ENCODE assay signal across 2 cellular contexts in the genomic region with DNA sequence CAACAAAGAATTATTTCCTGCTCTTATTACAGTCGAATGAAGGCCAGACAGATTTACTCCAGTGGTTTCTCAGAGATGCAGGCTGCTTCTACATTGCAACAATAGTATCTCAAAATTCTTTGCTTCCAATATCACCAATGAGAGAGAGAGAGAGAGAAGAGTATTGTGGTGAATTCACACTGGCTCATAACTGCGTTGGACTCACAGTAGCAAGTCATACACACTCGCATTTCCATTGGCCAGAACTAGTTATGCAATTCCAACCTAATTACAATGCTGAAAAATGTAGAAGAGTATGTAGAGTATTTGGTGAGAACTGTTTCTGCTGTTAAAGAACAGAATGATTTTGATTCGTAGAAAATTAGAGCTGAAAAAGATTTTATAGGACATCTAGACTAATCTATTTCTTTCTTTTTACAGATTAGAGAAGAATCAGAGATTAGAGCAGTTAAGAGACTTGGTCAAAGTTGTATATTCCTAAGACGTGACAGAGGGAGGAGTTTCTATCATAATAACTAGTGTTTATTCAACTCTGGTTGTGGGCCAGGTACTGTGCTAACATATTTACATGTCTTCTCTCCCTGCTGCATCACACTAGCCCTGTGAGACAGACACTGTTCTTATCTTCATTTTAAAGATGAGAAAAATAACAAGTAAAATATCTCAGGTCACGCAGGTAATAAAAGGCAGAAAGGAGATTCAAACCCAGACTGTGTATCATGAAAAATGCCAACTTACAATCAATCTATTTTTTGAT.
TF ChIP-seq lines count a peak whose summit lies in the region.

No MANE protein-coding gene starts in this region.

TF ChIP-seq in A549, 52 proteins besides CTCF, POLR2A, EP300 and RAD21 (continued from another document):
- TF ChIP-seq, protein P1, sequence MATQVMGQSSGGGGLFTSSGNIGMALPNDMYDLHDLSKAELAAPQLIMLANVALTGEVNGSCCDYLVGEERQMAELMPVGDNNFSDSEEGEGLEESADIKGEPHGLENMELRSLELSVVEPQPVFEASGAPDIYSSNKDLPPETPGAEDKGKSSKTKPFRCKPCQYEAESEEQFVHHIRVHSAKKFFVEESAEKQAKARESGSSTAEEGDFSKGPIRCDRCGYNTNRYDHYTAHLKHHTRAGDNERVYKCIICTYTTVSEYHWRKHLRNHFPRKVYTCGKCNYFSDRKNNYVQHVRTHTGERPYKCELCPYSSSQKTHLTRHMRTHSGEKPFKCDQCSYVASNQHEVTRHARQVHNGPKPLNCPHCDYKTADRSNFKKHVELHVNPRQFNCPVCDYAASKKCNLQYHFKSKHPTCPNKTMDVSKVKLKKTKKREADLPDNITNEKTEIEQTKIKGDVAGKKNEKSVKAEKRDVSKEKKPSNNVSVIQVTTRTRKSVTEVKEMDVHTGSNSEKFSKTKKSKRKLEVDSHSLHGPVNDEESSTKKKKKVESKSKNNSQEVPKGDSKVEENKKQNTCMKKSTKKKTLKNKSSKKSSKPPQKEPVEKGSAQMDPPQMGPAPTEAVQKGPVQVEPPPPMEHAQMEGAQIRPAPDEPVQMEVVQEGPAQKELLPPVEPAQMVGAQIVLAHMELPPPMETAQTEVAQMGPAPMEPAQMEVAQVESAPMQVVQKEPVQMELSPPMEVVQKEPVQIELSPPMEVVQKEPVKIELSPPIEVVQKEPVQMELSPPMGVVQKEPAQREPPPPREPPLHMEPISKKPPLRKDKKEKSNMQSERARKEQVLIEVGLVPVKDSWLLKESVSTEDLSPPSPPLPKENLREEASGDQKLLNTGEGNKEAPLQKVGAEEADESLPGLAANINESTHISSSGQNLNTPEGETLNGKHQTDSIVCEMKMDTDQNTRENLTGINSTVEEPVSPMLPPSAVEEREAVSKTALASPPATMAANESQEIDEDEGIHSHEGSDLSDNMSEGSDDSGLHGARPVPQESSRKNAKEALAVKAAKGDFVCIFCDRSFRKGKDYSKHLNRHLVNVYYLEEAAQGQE (IDR thresholded peaks at IDR 0.05), result no peak
- TF ChIP-seq POLR2AphosphoS2 (conservative IDR thresholded peaks at IDR 0.05; ENCODE audit: low read length) (no peak), EHF (CRISPR knock-in tag; IDR thresholded peaks at IDR 0.05) (no peak), ZC3H11A (IDR thresholded peaks at IDR 0.05) (no peak), NR3C1 (IDR thresholded peaks at IDR 0.05) (no peak)
- TF ChIP-seq, protein P2, sequence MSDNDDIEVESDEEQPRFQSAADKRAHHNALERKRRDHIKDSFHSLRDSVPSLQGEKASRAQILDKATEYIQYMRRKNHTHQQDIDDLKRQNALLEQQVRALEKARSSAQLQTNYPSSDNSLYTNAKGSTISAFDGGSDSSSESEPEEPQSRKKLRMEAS (IDR thresholded peaks at IDR 0.05), result no peak
TF ChIP-seq in A549: peak in this region for 0.

TF ChIP-seq in GM23338, 12 proteins besides CTCF, POLR2A, EP300 and RAD21 (continued from another document):
- TF ChIP-seq, protein P1 (IDR thresholded peaks at IDR 0.05; ENCODE audit: unreplicated experiment), result no peak
- TF ChIP-seq, protein P3, sequence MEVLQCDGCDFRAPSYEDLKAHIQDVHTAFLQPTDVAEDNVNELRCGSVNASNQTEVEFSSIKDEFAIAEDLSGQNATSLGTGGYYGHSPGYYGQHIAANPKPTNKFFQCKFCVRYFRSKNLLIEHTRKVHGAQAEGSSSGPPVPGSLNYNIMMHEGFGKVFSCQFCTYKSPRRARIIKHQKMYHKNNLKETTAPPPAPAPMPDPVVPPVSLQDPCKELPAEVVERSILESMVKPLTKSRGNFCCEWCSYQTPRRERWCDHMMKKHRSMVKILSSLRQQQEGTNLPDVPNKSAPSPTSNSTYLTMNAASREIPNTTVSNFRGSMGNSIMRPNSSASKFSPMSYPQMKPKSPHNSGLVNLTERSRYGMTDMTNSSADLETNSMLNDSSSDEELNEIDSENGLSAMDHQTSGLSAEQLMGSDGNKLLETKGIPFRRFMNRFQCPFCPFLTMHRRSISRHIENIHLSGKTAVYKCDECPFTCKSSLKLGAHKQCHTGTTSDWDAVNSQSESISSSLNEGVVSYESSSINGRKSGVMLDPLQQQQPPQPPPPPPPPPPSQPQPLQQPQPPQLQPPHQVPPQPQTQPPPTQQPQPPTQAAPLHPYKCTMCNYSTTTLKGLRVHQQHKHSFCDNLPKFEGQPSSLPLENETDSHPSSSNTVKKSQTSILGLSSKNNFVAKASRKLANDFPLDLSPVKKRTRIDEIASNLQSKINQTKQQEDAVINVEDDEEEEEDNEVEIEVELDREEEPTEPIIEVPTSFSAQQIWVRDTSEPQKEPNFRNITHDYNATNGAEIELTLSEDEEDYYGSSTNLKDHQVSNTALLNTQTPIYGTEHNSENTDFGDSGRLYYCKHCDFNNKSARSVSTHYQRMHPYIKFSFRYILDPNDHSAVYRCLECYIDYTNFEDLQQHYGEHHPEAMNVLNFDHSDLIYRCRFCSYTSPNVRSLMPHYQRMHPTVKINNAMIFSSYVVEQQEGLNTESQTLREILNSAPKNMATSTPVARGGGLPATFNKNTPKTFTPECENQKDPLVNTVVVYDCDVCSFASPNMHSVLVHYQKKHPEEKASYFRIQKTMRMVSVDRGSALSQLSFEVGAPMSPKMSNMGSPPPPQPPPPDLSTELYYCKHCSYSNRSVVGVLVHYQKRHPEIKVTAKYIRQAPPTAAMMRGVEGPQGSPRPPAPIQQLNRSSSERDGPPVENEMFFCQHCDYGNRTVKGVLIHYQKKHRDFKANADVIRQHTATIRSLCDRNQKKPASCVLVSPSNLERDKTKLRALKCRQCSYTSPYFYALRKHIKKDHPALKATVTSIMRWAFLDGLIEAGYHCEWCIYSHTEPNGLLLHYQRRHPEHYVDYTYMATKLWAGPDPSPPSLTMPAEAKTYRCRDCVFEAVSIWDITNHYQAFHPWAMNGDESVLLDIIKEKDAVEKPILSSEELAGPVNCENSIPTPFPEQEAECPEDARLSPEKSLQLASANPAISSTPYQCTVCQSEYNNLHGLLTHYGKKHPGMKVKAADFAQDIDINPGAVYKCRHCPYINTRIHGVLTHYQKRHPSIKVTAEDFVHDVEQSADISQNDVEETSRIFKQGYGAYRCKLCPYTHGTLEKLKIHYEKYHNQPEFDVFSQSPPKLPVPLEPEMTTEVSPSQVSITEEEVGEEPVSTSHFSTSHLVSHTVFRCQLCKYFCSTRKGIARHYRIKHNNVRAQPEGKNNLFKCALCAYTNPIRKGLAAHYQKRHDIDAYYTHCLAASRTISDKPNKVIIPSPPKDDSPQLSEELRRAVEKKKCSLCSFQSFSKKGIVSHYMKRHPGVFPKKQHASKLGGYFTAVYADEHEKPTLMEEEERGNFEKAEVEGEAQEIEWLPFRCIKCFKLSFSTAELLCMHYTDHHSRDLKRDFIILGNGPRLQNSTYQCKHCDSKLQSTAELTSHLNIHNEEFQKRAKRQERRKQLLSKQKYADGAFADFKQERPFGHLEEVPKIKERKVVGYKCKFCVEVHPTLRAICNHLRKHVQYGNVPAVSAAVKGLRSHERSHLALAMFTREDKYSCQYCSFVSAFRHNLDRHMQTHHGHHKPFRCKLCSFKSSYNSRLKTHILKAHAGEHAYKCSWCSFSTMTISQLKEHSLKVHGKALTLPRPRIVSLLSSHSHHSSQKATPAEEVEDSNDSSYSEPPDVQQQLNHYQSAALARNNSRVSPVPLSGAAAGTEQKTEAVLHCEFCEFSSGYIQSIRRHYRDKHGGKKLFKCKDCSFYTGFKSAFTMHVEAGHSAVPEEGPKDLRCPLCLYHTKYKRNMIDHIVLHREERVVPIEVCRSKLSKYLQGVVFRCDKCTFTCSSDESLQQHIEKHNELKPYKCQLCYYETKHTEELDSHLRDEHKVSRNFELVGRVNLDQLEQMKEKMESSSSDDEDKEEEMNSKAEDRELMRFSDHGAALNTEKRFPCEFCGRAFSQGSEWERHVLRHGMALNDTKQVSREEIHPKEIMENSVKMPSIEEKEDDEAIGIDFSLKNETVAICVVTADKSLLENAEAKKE (CRISPR knock-in tag; IDR thresholded peaks at IDR 0.05), result no peak
- TF ChIP-seq EZH2phosphoT487 (IDR thresholded peaks at IDR 0.05; ENCODE audit: unreplicated experiment), result no peak
